In genomic region chr13:100306042-100306441, GRCh38 we compare ENCODE assay signal across 25 cellular contexts.
A peak's percentile ranks its signal among the peaks of the same experiment; 100 is the strongest.
DNase-seq lines count a peak whose midpoint lies in the region; ATAC-seq and TF ChIP-seq lines count a peak whose summit lies in the region.
"Had no signal": no experiment of that assay in that cellular context is flagged by ENCODE, and none has a peak within 500 bp of the region (broad histone marks: within the 10 kb centered on the region; RNA-seq: fewer than 3 reads in every experiment).

No MANE protein-coding gene starts in this region.

- peak overlapping the region; percentile 34; the same call in 1 of the 2 replicates for H3K4me3 ChIP-seq in BLaER1
- H3K4me3 ChIP-seq in GM23338 = no peak overlapping the region
- no peak overlapping the region for H3K4me3 ChIP-seq in Karpas-422 (ENCODE audit: low read length)
- H3K4me3 ChIP-seq: breast epithelium, lung, mucosa of descending colon, tibial nerve had no signal

- H3K36me3 ChIP-seq in BLaER1 (no peaks in the 10 kb centered on the region), GM23338 (ENCODE audit: insufficient read depth) (peaks cover 9% of the 10 kb centered on the region), Karpas-422 (ENCODE audit: insufficient read depth, low read length) (no peaks in the 10 kb centered on the region)
- H3K36me3 ChIP-seq: breast epithelium had no signal

- no peaks in the 10 kb centered on the region for H3F3A ChIP-seq in GM23338 (replicated peaks; ENCODE audit: low read depth)

- no peak overlapping the region for H3K4me3 Mint-ChIP-seq in GM23338
- no peak overlapping the region for H3K4me3 Mint-ChIP-seq in chondrocyte (ENCODE audit: unreplicated experiment)
- H3K4me3 Mint-ChIP-seq: activated CD4-positive, alpha-beta T cell treated with anti-CD3 and anti-CD28 coated beads, Interleukin-2, amount 10 ng/mL, durations not matched to agents 24 days and 14 days; activated naive CD8-positive, alpha-beta T cell; activated T-cell treated with anti-CD3 and anti-CD28 coated beads, Interleukin-2, amount 50 U/mL, for 24 hours; HFFc6; natural killer cell treated with Interleukin-12 subunit alpha and Interleukin-12 subunit beta and Interleukin-15 and Interleukin-18, amount 100 ng/mL, for 72 hours; stimulated activated effector memory CD8-positive, alpha-beta T cell treated with anti-CD3 and anti-CD28 coated beads, Interleukin-12 subunit alpha, Interleukin-12 subunit beta, amount 100 ng/mL, for 72 hours had no signal

- H3K9me3 ChIP-seq in BLaER1 (no peaks in the 10 kb centered on the region), Karpas-422 (ENCODE audit: low read length) (no peaks in the 10 kb centered on the region)
- H3K9me3 ChIP-seq: breast epithelium, mucosa of descending colon, tibial nerve had no signal

- no peaks in the 10 kb centered on the region for H4K20me1 ChIP-seq in BLaER1
- H4K20me1 ChIP-seq in GM23338 (replicated peaks; ENCODE audit: insufficient read depth) = no peaks in the 10 kb centered on the region
- H4K20me1 ChIP-seq in Karpas-422 (ENCODE audit: insufficient read depth, low read depth, low read length) = no peaks in the 10 kb centered on the region

- H3K79me2 ChIP-seq in GM23338 (replicated peaks; ENCODE audit: insufficient read depth) = no peaks in the 10 kb centered on the region
- H3K79me2 ChIP-seq in Karpas-422 (ENCODE audit: low read length) = no peaks in the 10 kb centered on the region

- H3K9me2 ChIP-seq in GM23338 (ENCODE audit: insufficient read depth) (no peaks in the 10 kb centered on the region), Karpas-422 (replicated peaks; ENCODE audit: insufficient read depth, low read length) (no peaks in the 10 kb centered on the region)

- H3K4me1 ChIP-seq in BLaER1 = peaks cover 30% of the 10 kb centered on the region
- H3K4me1 ChIP-seq in GM23338 (ENCODE audit: insufficient read depth) = peaks cover 20% of the 10 kb centered on the region
- H3K4me1 ChIP-seq in Karpas-422 (ENCODE audit: low read length) = no peaks in the 10 kb centered on the region
- H3K4me1 ChIP-seq: breast epithelium, tibial nerve had no signal

- H3K27me3 ChIP-seq in BLaER1 (no peaks in the 10 kb centered on the region), GM23338 (ENCODE audit: insufficient read depth) (no peaks in the 10 kb centered on the region), Karpas-422 (ENCODE audit: low read length) (no peaks in the 10 kb centered on the region)
- H3K27me3 ChIP-seq: breast epithelium, tibial nerve had no signal

- peaks cover 28% of the 10 kb centered on the region for H3K4me1 Mint-ChIP-seq in GM23338
- H3K4me1 Mint-ChIP-seq in chondrocyte (ENCODE audit: low read depth) = peaks cover 25% of the 10 kb centered on the region
- H3K4me1 Mint-ChIP-seq: activated CD4-positive, alpha-beta T cell treated with anti-CD3 and anti-CD28 coated beads, Interleukin-2, amount 10 ng/mL, durations not matched to agents 24 days and 14 days; stimulated activated effector memory CD8-positive, alpha-beta T cell treated with anti-CD3 and anti-CD28 coated beads, Interleukin-12 subunit alpha, Interleukin-12 subunit beta, amount 100 ng/mL, for 72 hours had no signal

- H2AFZ ChIP-seq in GM23338 = no peak overlapping the region
- H2AFZ ChIP-seq in Karpas-422 (ENCODE audit: low read length) = no peak overlapping the region

- H3K9me3 Mint-ChIP-seq in GM23338 (no peaks in the 10 kb centered on the region), chondrocyte (ENCODE audit: low read depth) (no peaks in the 10 kb centered on the region)
- H3K9me3 Mint-ChIP-seq: activated CD4-positive, alpha-beta T cell treated with anti-CD3 and anti-CD28 coated beads, Interleukin-2, amount 10 ng/mL, durations not matched to agents 24 days and 14 days; activated T-cell treated with anti-CD3 and anti-CD28 coated beads, Interleukin-2, amount 50 U/mL, for 24 hours; HFFc6; natural killer cell treated with Interleukin-12 subunit alpha and Interleukin-12 subunit beta and Interleukin-15 and Interleukin-18, amount 100 ng/mL, for 72 hours; stimulated activated effector memory CD8-positive, alpha-beta T cell treated with anti-CD3 and anti-CD28 coated beads, Interleukin-12 subunit alpha, Interleukin-12 subunit beta, amount 100 ng/mL, for 72 hours had no signal

- peak; percentile 77 for ATAC-seq in GM23338
- ATAC-seq: mucosa of descending colon; natural killer cell treated with Interleukin-12 subunit alpha and Interleukin-12 subunit beta and Interleukin-15 and Interleukin-18, amount 100 ng/mL, for 72 hours; stimulated activated effector memory CD8-positive, alpha-beta T cell treated with anti-CD3 and anti-CD28 coated beads, Interleukin-12 subunit alpha, Interleukin-12 subunit beta, amount 100 ng/mL, for 72 hours had no signal

- DNase-seq in GM23338 (ENCODE audit: low spot score) = peak; percentile 28
- peak; percentile 75 to 88 for DNase-seq in NCI-H1930 (lab: John Stamatoyannopoulos, UW)
- no peak for DNase-seq in chondrocyte (ENCODE audit: low spot score)
- DNase-seq in Karpas-422 = no peak
- no peak for DNase-seq in GM10266 (ENCODE audit: extremely low spot score)
- DNase-seq in T-helper 2 cell = no peak
- DNase-seq: activated CD4-positive, alpha-beta T cell treated with anti-CD3 and anti-CD28 coated beads, Interleukin-2, amount 10 ng/mL, durations not matched to agents 24 days and 14 days; activated effector memory CD4-positive, alpha-beta T cell treated with anti-CD3 and anti-CD28 coated beads, Interleukin-2, amount 50 U/mL, for 16 hours; activated T-cell treated with anti-CD3 and anti-CD28 coated beads, Interleukin-2, amount 50 U/mL, for 24 hours; anterior cingulate cortex; DMS79 treated with DMSO at 0.1 percent for 48 hours; effector CD4-positive, alpha-beta T cell; HFFc6; hippocampal formation; mucosa of descending colon; NCI-H1092 treated with DMSO at 0.1 percent for 48 hours; SHP77 treated with DMSO at 0.1 percent for 48 hours; WERI-Rb-1 had no signal

- peaks cover 4% of the 10 kb centered on the region for H3K27me3 Mint-ChIP-seq in GM23338 (ENCODE audit: insufficient read depth, low read depth, poor library complexity)
- no peaks in the 10 kb centered on the region for H3K27me3 Mint-ChIP-seq in chondrocyte (ENCODE audit: low read depth)
- H3K27me3 Mint-ChIP-seq: activated CD4-positive, alpha-beta T cell treated with anti-CD3 and anti-CD28 coated beads, Interleukin-2, amount 10 ng/mL, durations not matched to agents 24 days and 14 days; activated naive CD8-positive, alpha-beta T cell; activated T-cell treated with anti-CD3 and anti-CD28 coated beads, Interleukin-2, amount 50 U/mL, for 24 hours; natural killer cell treated with Interleukin-12 subunit alpha and Interleukin-12 subunit beta and Interleukin-15 and Interleukin-18, amount 100 ng/mL, for 72 hours had no signal

- H3K27ac Mint-ChIP-seq in GM23338 = peak overlapping the region; percentile 78; the same call in 1 of the 2 replicates
- peak overlapping the region; percentile 45 for H3K27ac Mint-ChIP-seq in chondrocyte (ENCODE audit: unreplicated experiment)
- H3K27ac Mint-ChIP-seq: activated CD4-positive, alpha-beta T cell treated with anti-CD3 and anti-CD28 coated beads, Interleukin-2, amount 10 ng/mL, durations not matched to agents 24 days and 14 days; activated naive CD8-positive, alpha-beta T cell; activated T-cell treated with anti-CD3 and anti-CD28 coated beads, Interleukin-2, amount 50 U/mL, for 24 hours; HFFc6; natural killer cell treated with Interleukin-12 subunit alpha and Interleukin-12 subunit beta and Interleukin-15 and Interleukin-18, amount 100 ng/mL, for 72 hours; stimulated activated effector memory CD8-positive, alpha-beta T cell treated with anti-CD3 and anti-CD28 coated beads, Interleukin-12 subunit alpha, Interleukin-12 subunit beta, amount 100 ng/mL, for 72 hours had no signal

- H3K9ac ChIP-seq in BLaER1 = 0 out of 2 replicates have a peak overlapping the region, but pooled peaks have one; percentile 65
- H3K9ac ChIP-seq in Karpas-422 (ENCODE audit: low read length) = no peak overlapping the region

- H3K4me2 ChIP-seq in BLaER1 (peak overlapping the region; percentile 83), GM23338 (peak overlapping the region; percentile 7; the same call in 1 of the 2 replicates), Karpas-422 (ENCODE audit: low read depth, low read length, poor library complexity, severe bottlenecking) (no peak overlapping the region)

- H3K27ac ChIP-seq in BLaER1 (peak overlapping the region; percentile 83), GM23338 (ENCODE audit: low read depth) (peak overlapping the region; percentile 83; the same call in 1 of the 2 replicates), Karpas-422 (ENCODE audit: low read length) (no peak overlapping the region)
- H3K27ac ChIP-seq: breast epithelium, tibial nerve, WERI-Rb-1 had no signal

- H3K36me3 Mint-ChIP-seq in GM23338 (ENCODE audit: low read depth) (peaks cover 6% of the 10 kb centered on the region; the same call in 2 of the 3 replicates), chondrocyte (ENCODE audit: low read depth) (no peaks in the 10 kb centered on the region)
- H3K36me3 Mint-ChIP-seq: natural killer cell treated with Interleukin-12 subunit alpha and Interleukin-12 subunit beta and Interleukin-15 and Interleukin-18, amount 100 ng/mL, for 72 hours; stimulated activated effector memory CD8-positive, alpha-beta T cell treated with anti-CD3 and anti-CD28 coated beads, Interleukin-12 subunit alpha, Interleukin-12 subunit beta, amount 100 ng/mL, for 72 hours had no signal

- TF ChIP-seq CTCF in GM23338 (conservative IDR thresholded peaks at IDR 0.05; ENCODE audit: low read depth in 2 of 2) (no peak), chondrocyte (IDR thresholded peaks at IDR 0.05) (no peak), GM10266 (IDR thresholded peaks at IDR 0.05; ENCODE audit: control insufficient read depth, insufficient read depth, low read depth, missing control alignments) (no peak)

TF ChIP-seq in GM23338, 12 proteins besides CTCF, POLR2A, EP300 and RAD21 (continues in another document):
- TF ChIP-seq POLR2AphosphoS5 (IDR thresholded peaks at IDR 0.05; ENCODE audit: low read depth) = no peak
- no peak for TF ChIP-seq JUNB (IDR thresholded peaks at IDR 0.05; ENCODE audit: unreplicated experiment)
- no peak for TF ChIP-seq ZNF114 (CRISPR knock-in tag; IDR thresholded peaks at IDR 0.05)
- TF ChIP-seq, protein P1, sequence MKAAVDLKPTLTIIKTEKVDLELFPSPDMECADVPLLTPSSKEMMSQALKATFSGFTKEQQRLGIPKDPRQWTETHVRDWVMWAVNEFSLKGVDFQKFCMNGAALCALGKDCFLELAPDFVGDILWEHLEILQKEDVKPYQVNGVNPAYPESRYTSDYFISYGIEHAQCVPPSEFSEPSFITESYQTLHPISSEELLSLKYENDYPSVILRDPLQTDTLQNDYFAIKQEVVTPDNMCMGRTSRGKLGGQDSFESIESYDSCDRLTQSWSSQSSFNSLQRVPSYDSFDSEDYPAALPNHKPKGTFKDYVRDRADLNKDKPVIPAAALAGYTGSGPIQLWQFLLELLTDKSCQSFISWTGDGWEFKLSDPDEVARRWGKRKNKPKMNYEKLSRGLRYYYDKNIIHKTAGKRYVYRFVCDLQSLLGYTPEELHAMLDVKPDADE (IDR thresholded peaks at IDR 0.05) = no peak
- no peak for TF ChIP-seq ZNF331 (CRISPR knock-in tag; IDR thresholded peaks at IDR 0.05; ENCODE audit: low read depth)

Comparison
In these comparisons a context has a peak if more than half of its experiments do, and no peak if none do; other contexts are left out.
1. DNase-seq: peak in GM23338 (single experiment) and NCI-H1930 (2 of 2); none in chondrocyte (single experiment), Karpas-422 (single experiment), GM10266 (single experiment) and T-helper 2 cell (0 of 5).